ENCODE assay signal across 1 cellular context in genomic region chr16:50275428-50276127, GRCh38.
TF ChIP-seq lines count a peak whose summit lies in the region.

No MANE protein-coding gene starts in this region.

TF ChIP-seq in GM23338, 12 proteins besides CTCF, POLR2A, EP300 and RAD21 (continued from another document):
- TF ChIP-seq EZH2phosphoT487 (IDR thresholded peaks at IDR 0.05; ENCODE audit: unreplicated experiment) (no peak), STAT1 (IDR thresholded peaks at IDR 0.05; ENCODE audit: unreplicated experiment) (no peak), NANOG (IDR thresholded peaks at IDR 0.05; ENCODE audit: borderline replicate concordance) (no peak), ETS1 (IDR thresholded peaks at IDR 0.05) (no peak), REST (IDR thresholded peaks at IDR 0.05; ENCODE audit: unreplicated experiment) (no peak), JUNB (IDR thresholded peaks at IDR 0.05; ENCODE audit: unreplicated experiment) (no peak), CREB1 (CRISPR knock-in tag; IDR thresholded peaks at IDR 0.05; ENCODE audit: low read depth) (no peak), ZNF114 (CRISPR knock-in tag; IDR thresholded peaks at IDR 0.05) (no peak)
